Comparison of ENCODE assay signal across 14 cellular contexts in the genomic region with DNA sequence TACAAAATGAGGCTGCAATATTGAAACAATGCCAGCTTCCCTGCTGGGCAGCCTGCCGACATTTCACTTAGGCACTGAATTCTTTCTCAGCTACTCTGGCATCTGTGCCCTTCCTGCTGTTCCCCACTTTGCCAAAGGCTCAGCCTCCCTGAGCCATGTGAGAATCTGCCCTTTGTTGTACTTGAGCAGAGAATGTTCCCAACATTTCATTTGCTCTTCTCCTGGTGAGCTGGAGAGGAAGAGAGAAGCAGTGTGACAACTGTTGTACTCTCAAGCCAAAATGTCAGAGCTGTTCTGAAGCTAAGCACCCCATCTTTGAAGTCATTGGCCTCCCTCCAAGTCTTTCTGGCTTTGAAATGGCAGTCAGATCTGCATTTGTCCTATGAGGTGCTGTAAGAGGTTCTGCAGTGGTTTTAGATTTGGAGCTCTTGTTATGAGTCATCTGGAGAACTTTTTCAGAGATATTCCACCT. TPM values are rescaled to one million over a fixed set of nuclear protein-coding genes. Genes with fewer than 3 reads are reported as not detected.
DNase-seq lines count a peak whose midpoint lies in the region; ATAC-seq lines count a peak whose summit lies in the region.
"Had no signal": no experiment of that assay in that cellular context is flagged by ENCODE, and none has a peak within 500 bp of the region (broad histone marks: within the 10 kb centered on the region; RNA-seq: fewer than 3 reads in every experiment).

No MANE protein-coding gene starts in this region.

- H3K36me3 ChIP-seq in MG63: no peaks in the 10 kb centered on the region
- H3K36me3 ChIP-seq: thoracic aorta had no signal

- intact Hi-C loops in left cardiac atrium (cut with DNase I): no loop called here

- H3K9me3 ChIP-seq in MG63: no peaks in the 10 kb centered on the region
- H3K9me3 ChIP-seq: thoracic aorta had no signal

- H3K27me3 ChIP-seq in MG63: no peaks in the 10 kb centered on the region

- ATAC-seq in GM19395 (IDR thresholded peaks at IDR 0.05; ENCODE audit: unreplicated experiment) (peak; percentile 53), left cardiac atrium (peak; percentile 41 to 49)
- ATAC-seq in stimulated activated naive CD8-positive, alpha-beta T cell treated with anti-CD3 and anti-CD28 coated beads, Interleukin-15, Interleukin-2, amounts not matched to agents 100 U/mL and 50 U/mL, for 24 hours: no peak

- DNase-seq in Ammon's horn (ENCODE audit: low spot score) (peak; percentile 1), MG63 (peak; percentile 46), left cardiac atrium (no peak), NCI-H2029 (lab: John Stamatoyannopoulos, UW) (no peak)
- DNase-seq in activated CD4-positive, CD25-positive, alpha-beta regulatory T cell (lab: John Stamatoyannopoulos, UW): no peak
- no peak for DNase-seq in stimulated activated naive CD8-positive, alpha-beta T cell treated with anti-CD3 and anti-CD28 coated beads, Interleukin-15, Interleukin-2, amounts not matched to agents 100 U/mL and 50 U/mL, for 24 hours
- no peak for DNase-seq in NK-92 treated with Interleukin-12 subunit alpha and Interleukin-12 subunit beta, amount 100 ng/mL, for 24 hours (lab: John Stamatoyannopoulos, UW)
- DNase-seq: activated CD4-positive, alpha-beta T cell treated with anti-CD3 and anti-CD28 coated beads for 48 hours; effector CD4-positive, alpha-beta T cell; foreskin fibroblast; NCI-H510A treated with DMSO at 0.1 percent for 48 hours; stimulated activated CD4-positive, alpha-beta T cell treated with anti-CD3 and anti-CD28 coated beads, Interleukin-12 subunit alpha, Interleukin-12 subunit beta, amount 100 ng/mL, for 4 hours had no signal

- H3K4me3 ChIP-seq in MG63: no peak overlapping the region
- H3K4me3 ChIP-seq: thoracic aorta had no signal

RNA-seq across cellular contexts. Expression of a gene that starts 32.5 kb away (rescaled TPM):
- 0.36 and 0.62 TPM in 2 replicates for total RNA-seq in MG63 (2014; rRNA removed; shearing (Covaris generic); ENCODE audit: low replicate concordance)
- total RNA-seq in left cardiac atrium: under 1 TPM; 0.06 to 0.31 TPM

Comparison
In these comparisons a context has a peak if more than half of its experiments do, and no peak if none do; other contexts are left out.
1. DNase-seq: peak in Ammon's horn (single experiment) and MG63 (single experiment); none in left cardiac atrium (single experiment), NCI-H2029 (single experiment), activated CD4-positive, CD25-positive, alpha-beta regulatory T cell (0 of 4), stimulated activated naive CD8-positive, alpha-beta T cell treated with anti-CD3 and anti-CD28 coated beads, Interleukin-15, Interleukin-2, amounts not matched to agents 100 U/mL and 50 U/mL, for 24 hours (single experiment) and NK-92 treated with Interleukin-12 subunit alpha and Interleukin-12 subunit beta, amount 100 ng/mL, for 24 hours (single experiment).